In the genomic region with DNA sequence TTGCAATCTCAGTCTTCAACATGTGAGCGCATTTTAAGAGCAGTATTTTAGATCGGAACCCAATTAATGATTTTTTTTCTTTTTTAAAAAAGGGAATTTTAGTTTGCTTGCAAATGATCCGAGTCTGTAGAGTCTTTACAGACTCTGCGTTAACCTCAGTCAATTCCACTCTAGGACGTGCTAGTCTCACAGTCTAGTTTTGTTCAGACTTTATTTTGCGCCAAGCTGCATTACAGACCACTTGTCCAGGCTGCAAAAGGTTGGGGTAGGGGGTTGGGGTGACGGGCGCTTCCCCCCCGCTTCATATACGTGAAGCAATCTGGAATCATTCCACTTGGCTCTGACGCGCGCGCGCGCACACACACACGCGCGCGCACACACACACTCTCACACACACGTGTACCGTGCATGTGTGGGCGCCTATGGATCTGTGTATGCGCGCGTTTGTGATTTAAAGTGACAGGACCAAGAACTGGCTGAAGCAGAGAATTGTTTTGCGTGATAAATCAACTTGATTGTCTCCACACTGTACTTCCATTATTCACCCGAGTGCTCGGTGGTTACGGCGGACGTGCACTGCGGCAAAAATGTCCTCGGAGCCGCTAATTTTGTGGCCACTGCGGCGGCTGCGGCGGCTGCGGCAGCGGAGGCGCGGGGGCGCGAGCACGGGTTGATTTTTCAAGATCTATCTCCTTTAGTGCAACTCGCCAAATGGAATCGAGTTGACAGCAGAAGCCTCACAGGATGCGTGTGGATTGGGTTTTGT, we compare ENCODE assay signal across 8 cellular contexts. TPM values are rescaled to one million over a fixed set of nuclear protein-coding genes. Genes with fewer than 3 reads are reported as not detected.
DNase-seq lines count a peak whose midpoint lies in the region; ATAC-seq, FAIRE-seq and TF ChIP-seq lines count a peak whose summit lies in the region.

No MANE protein-coding gene starts in this region.

- H3K9me3 Mint-ChIP-seq in GM23338 = no peaks in the 10 kb centered on the region
- H3K9me3 Mint-ChIP-seq in naive thymus-derived CD4-positive, alpha-beta T cell = peaks cover 0 to 1% (median 0%) of the 10 kb centered on the region in 11 donors

- POLR2A ChIA-PET in naive thymus-derived CD4-positive, alpha-beta T cell (lab: Charles Lee) = interaction anchor here (0.9 kb wide), 1 partner anchor 24 kb away, joined by 3 read pairs; no protein-coding TSS in a partner anchor

- H2AFZ ChIP-seq in GM23338 = peak overlapping the region; percentile 64

- H4K20me1 ChIP-seq in GM23338 (replicated peaks; ENCODE audit: insufficient read depth) = 0 out of 2 replicates have a peak, but pooled peaks cover 3% of the 10 kb centered on the region

- H3K79me2 ChIP-seq in GM23338 (replicated peaks; ENCODE audit: insufficient read depth) = no peaks in the 10 kb centered on the region

- ATAC-seq in GM23338 (no peak), HG02571 (IDR thresholded peaks at IDR 0.05; ENCODE audit: unreplicated experiment) (no peak), GM19324 (IDR thresholded peaks at IDR 0.05; ENCODE audit: low FRiP score, unreplicated experiment) (no peak)
- peak; percentile 79 for ATAC-seq in naive thymus-derived CD4-positive, alpha-beta T cell

- H3K27ac Mint-ChIP-seq in GM23338 = no peak overlapping the region
- H3K27ac Mint-ChIP-seq in naive thymus-derived CD4-positive, alpha-beta T cell = peak overlapping the region in 4 of 9 donors; percentile 13 to 58 (median 32)

- peaks cover 16% of the 10 kb centered on the region; the same call in 1 of the 2 replicates for H3F3A ChIP-seq in GM23338 (replicated peaks; ENCODE audit: low read depth)

- H3K4me3 ChIP-seq in GM23338 (peak overlapping the region; percentile 70), fibroblast of mammary gland (ENCODE audit: control insufficient read depth, low read depth, low read length) (peak overlapping the region; percentile 77)
- H3K4me3 ChIP-seq in naive thymus-derived CD4-positive, alpha-beta T cell (ENCODE audit: low read length) = peak overlapping the region; percentile 61

- H3K4me1 Mint-ChIP-seq in GM23338 = peaks cover 55% of the 10 kb centered on the region
- H3K4me1 Mint-ChIP-seq in naive thymus-derived CD4-positive, alpha-beta T cell = peaks cover 16 to 41% (median 30%) of the 10 kb centered on the region in 7 donors

- FAIRE-seq in urothelium cell line (lab: Jason Lieb, UNC) = no peak

- no peak overlapping the region for H3K27ac ChIP-seq in GM23338 (ENCODE audit: low read depth)
- H3K27ac ChIP-seq in naive thymus-derived CD4-positive, alpha-beta T cell (ENCODE audit: low read depth, low read length) = no peak overlapping the region

- no peak for TF ChIP-seq CTCF in GM23338 (conservative IDR thresholded peaks at IDR 0.05; ENCODE audit: low read depth in 2 of 2)
- TF ChIP-seq CTCF in fibroblast of mammary gland (conservative IDR thresholded peaks at IDR 0.05; ENCODE audit: control insufficient read depth, insufficient read depth, low read depth, low read length) = no peak

- intact Hi-C loops in naive thymus-derived CD4-positive, alpha-beta T cell (cut with micrococcal nuclease) = loop anchor here (1.0 to 10.0 kb wide), 6 partner anchors 20 to 728 kb away; partner anchors contain the start of gene TM2D1 (in 1 of the 2)

- H3K36me3 Mint-ChIP-seq in GM23338 (ENCODE audit: low read depth) = no peaks in the 10 kb centered on the region
- peaks cover 0 to 4% (median 0%) of the 10 kb centered on the region in 5 donors for H3K36me3 Mint-ChIP-seq in naive thymus-derived CD4-positive, alpha-beta T cell

- no peaks in the 10 kb centered on the region for H3K36me3 ChIP-seq in GM23338 (ENCODE audit: insufficient read depth)
- no peaks in the 10 kb centered on the region for H3K36me3 ChIP-seq in naive thymus-derived CD4-positive, alpha-beta T cell (ENCODE audit: control insufficient read depth in 2 of 3, insufficient read depth in 3 of 3, low read length in 3 of 3)

- no peaks in the 10 kb centered on the region for H3K9me3 ChIP-seq in naive thymus-derived CD4-positive, alpha-beta T cell (ENCODE audit: control insufficient read depth in 2 of 3, low read length in 3 of 3)

- H3K4me2 ChIP-seq in GM23338 = peak overlapping the region; percentile 91

- H3K27me3 ChIP-seq in GM23338 (ENCODE audit: insufficient read depth) = peaks cover 65% of the 10 kb centered on the region
- peaks cover 4 to 17% of the 10 kb centered on the region in 2 donors for H3K27me3 ChIP-seq in naive thymus-derived CD4-positive, alpha-beta T cell (ENCODE audit: control insufficient read depth in 2 of 2, insufficient read depth in 2 of 2, low read length in 2 of 2)

- peak overlapping the region; percentile 80 for H3K4me3 Mint-ChIP-seq in GM23338
- peak overlapping the region; percentile 82 to 99 (median 90) for H3K4me3 Mint-ChIP-seq in naive thymus-derived CD4-positive, alpha-beta T cell

- peaks cover 60% of the 10 kb centered on the region for H3K4me1 ChIP-seq in GM23338 (ENCODE audit: insufficient read depth)
- peaks cover 6 to 15% of the 10 kb centered on the region in 2 donors for H3K4me1 ChIP-seq in naive thymus-derived CD4-positive, alpha-beta T cell (ENCODE audit: control insufficient read depth in 2 of 2, insufficient read depth in 2 of 2, low read length in 2 of 2)

- H3K9me2 ChIP-seq in GM23338 (ENCODE audit: insufficient read depth) = no peaks in the 10 kb centered on the region; the same call in 1 of the 2 replicates

- CTCF ChIA-PET in naive thymus-derived CD4-positive, alpha-beta T cell (lab: Charles Lee) = interaction anchor here (0.7 to 1.1 kb wide), 2 partner anchors 8 to 14 kb away, joined by 3 read pairs; no protein-coding TSS in a partner anchor

- DNase-seq in GM23338 (ENCODE audit: low spot score) (peak; percentile 8), NCI-H460 (ENCODE audit: extremely low read depth, low read depth) (peak; percentile 43), fibroblast of mammary gland (ENCODE audit: low read depth) (peak; percentile 59), urothelium cell line (ENCODE audit: low spot score) (peak; percentile 55)
- peak; percentile 61 to 65 for DNase-seq in activated T-cell treated with anti-CD3 and anti-CD28 coated beads, Interleukin-2, amount 50 U/mL, for 48 hours
- peak in 7 of 9 donors; percentile 26 to 53 (median 47) for DNase-seq in naive thymus-derived CD4-positive, alpha-beta T cell

- peaks cover 63% of the 10 kb centered on the region for H3K27me3 Mint-ChIP-seq in GM23338 (ENCODE audit: insufficient read depth, low read depth, poor library complexity)
- peaks cover 46 to 88% (median 57%) of the 10 kb centered on the region in 5 donors for H3K27me3 Mint-ChIP-seq in naive thymus-derived CD4-positive, alpha-beta T cell

TF ChIP-seq in GM23338, 12 proteins besides CTCF, POLR2A, EP300 and RAD21:
- TF ChIP-seq EZH2 (IDR thresholded peaks at IDR 0.05; ENCODE audit: low read depth, unreplicated experiment) (peak; percentile 86), NANOG (IDR thresholded peaks at IDR 0.05; ENCODE audit: borderline replicate concordance) (no peak), EZH2phosphoT487 (IDR thresholded peaks at IDR 0.05; ENCODE audit: unreplicated experiment) (peak; percentile 62), ZNF331 (CRISPR knock-in tag; IDR thresholded peaks at IDR 0.05; ENCODE audit: low read depth) (no peak)

RNA-seq across cellular contexts. Expression of gene NFIA, which starts 25.5 kb away (rescaled TPM):
- total RNA-seq in GM23338 (2014; rRNA removed; shearing (Covaris generic)) = 0.97 and 2.5 TPM in 2 replicates
- polyA plus RNA-seq in GM23338 (2016; fragmentation: Nextera tagmentation; extraction: Ambion mirVana) = 2.1 and 2.3 TPM in 2 replicates
- total RNA-seq in NCI-H460 (2014; rRNA removed; shearing (Covaris generic)) = 15.1 and 16.9 TPM in 2 replicates
- 5.7 and 7.4 TPM in 2 replicates for polyA plus RNA-seq in NCI-H460 (2014; cell fraction: nucleus; rRNA removed)
- total RNA-seq in naive thymus-derived CD4-positive, alpha-beta T cell = 1 to 10 TPM; 1.0 to 8.6 (median 6.0) TPM
- polyA plus RNA-seq in naive thymus-derived CD4-positive, alpha-beta T cell = 1 to 10 TPM; 5.3 to 5.9 TPM

Comparison
In these comparisons a context has a peak if more than half of its experiments do, and no peak if none do; other contexts are left out.
1. DNase-seq: peak in every context shown above with its lines; median percentile 63 in activated T-cell treated with anti-CD3 and anti-CD28 coated beads, Interleukin-2, amount 50 U/mL, for 48 hours; 59 in fibroblast of mammary gland; 55 in urothelium cell line; 47 in naive thymus-derived CD4-positive, alpha-beta T cell; 43 in NCI-H460; 8 in GM23338.